ENCODE assay signal across 1 cellular context in the genomic region with DNA sequence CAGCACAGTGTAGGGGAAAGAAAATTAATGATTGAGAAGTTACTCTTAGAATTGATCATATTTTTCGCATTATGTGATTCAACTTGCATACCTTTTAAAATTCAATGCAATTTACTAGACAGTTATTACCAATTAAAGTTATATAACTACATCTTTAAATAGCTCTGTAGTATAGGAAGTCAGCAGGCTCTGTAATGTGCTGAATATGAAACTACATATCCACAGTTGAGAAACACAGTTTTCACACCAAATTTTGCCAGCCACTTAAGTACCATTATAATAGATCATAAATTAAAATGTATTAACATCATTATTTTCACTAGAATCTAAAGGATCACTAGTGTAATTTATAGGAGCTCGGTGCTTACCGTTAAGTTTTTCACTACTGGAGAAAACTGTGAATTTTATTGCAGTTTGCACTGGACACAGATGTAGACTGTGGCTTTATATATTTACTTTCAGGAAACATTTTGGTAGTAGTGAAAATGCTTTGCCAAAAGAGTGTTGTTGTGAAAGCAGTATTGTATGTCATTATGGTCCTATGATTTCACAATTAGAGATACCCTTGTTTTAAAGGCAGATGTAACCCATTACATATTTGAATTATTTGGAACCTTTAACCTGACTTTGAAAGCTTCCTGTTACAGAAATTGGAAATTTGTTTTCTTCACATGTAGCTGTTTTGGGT.
TF ChIP-seq lines count a peak whose summit lies in the region.

No MANE protein-coding gene starts in this region.

TF ChIP-seq in GM12878, 131 proteins besides CTCF, POLR2A, EP300 and RAD21 (continued from another document):
- TF ChIP-seq, protein P1, sequence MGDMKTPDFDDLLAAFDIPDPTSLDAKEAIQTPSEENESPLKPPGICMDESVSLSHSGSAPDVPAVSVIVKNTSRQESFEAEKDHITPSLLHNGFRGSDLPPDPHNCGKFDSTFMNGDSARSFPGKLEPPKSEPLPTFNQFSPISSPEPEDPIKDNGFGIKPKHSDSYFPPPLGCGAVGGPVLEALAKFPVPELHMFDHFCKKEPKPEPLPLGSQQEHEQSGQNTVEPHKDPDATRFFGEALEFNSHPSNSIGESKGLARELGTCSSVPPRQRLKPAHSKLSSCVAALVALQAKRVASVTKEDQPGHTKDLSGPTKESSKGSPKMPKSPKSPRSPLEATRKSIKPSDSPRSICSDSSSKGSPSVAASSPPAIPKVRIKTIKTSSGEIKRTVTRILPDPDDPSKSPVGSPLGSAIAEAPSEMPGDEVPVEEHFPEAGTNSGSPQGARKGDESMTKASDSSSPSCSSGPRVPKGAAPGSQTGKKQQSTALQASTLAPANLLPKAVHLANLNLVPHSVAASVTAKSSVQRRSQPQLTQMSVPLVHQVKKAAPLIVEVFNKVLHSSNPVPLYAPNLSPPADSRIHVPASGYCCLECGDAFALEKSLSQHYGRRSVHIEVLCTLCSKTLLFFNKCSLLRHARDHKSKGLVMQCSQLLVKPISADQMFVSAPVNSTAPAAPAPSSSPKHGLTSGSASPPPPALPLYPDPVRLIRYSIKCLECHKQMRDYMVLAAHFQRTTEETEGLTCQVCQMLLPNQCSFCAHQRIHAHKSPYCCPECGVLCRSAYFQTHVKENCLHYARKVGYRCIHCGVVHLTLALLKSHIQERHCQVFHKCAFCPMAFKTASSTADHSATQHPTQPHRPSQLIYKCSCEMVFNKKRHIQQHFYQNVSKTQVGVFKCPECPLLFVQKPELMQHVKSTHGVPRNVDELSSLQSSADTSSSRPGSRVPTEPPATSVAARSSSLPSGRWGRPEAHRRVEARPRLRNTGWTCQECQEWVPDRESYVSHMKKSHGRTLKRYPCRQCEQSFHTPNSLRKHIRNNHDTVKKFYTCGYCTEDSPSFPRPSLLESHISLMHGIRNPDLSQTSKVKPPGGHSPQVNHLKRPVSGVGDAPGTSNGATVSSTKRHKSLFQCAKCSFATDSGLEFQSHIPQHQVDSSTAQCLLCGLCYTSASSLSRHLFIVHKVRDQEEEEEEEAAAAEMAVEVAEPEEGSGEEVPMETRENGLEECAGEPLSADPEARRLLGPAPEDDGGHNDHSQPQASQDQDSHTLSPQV (IDR thresholded peaks at IDR 0.05), result no peak
- no peak for TF ChIP-seq SREBF2 (IDR thresholded peaks at IDR 0.05; ENCODE audit: low read length)
- TF ChIP-seq, protein P2, sequence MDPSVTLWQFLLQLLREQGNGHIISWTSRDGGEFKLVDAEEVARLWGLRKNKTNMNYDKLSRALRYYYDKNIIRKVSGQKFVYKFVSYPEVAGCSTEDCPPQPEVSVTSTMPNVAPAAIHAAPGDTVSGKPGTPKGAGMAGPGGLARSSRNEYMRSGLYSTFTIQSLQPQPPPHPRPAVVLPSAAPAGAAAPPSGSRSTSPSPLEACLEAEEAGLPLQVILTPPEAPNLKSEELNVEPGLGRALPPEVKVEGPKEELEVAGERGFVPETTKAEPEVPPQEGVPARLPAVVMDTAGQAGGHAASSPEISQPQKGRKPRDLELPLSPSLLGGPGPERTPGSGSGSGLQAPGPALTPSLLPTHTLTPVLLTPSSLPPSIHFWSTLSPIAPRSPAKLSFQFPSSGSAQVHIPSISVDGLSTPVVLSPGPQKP (IDR thresholded peaks at IDR 0.05; ENCODE audit: low read depth, low read length), result no peak
- no peak for TF ChIP-seq SRF (IDR thresholded peaks at IDR 0.05; ENCODE audit: low read depth in 2 of 2, low read length in 2 of 2)
- TF ChIP-seq, protein P3, sequence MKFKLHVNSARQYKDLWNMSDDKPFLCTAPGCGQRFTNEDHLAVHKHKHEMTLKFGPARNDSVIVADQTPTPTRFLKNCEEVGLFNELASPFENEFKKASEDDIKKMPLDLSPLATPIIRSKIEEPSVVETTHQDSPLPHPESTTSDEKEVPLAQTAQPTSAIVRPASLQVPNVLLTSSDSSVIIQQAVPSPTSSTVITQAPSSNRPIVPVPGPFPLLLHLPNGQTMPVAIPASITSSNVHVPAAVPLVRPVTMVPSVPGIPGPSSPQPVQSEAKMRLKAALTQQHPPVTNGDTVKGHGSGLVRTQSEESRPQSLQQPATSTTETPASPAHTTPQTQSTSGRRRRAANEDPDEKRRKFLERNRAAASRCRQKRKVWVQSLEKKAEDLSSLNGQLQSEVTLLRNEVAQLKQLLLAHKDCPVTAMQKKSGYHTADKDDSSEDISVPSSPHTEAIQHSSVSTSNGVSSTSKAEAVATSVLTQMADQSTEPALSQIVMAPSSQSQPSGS (IDR thresholded peaks at IDR 0.05; ENCODE audit: low read length), result no peak
- no peak for TF ChIP-seq ZZZ3 (IDR thresholded peaks at IDR 0.05; ENCODE audit: control insufficient read depth, insufficient read length, low read depth)
